14 cellular contexts compared by ENCODE assay signal in the genomic region with DNA sequence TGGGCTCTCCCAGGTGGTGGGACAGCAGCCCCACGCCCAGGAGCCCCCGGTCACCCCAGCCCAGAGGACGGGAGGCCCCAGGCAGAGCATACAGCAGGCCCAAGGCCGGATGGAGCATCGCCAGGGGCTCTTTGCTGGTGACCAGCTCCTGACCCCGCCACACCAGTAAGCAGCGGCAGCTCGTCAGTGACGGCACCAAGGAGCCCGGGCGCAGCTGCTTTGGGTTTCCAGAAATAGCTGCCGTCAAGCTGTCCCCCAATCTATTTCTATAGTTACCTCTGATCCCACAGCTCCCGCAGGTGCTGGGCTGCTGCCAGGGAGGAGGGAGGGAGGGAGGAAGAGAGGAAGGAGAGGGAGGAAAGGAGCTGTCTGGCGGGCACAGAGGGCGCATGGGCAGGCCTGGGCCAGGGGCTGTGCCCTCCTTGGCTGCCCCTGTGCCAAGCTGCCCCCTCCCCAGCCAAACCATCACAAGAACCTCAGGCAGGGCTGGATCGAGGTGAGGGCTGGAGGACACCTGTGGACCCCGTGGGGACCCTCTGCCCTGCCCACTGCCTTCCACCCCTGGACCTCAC. TPM values are rescaled to one million over a fixed set of nuclear protein-coding genes. Genes with fewer than 3 reads are reported as not detected.
DNase-seq lines count a peak whose midpoint lies in the region; ATAC-seq and TF ChIP-seq lines count a peak whose summit lies in the region.
"Had no signal": no experiment of that assay in that cellular context is flagged by ENCODE, and none has a peak within 500 bp of the region (broad histone marks: within the 10 kb centered on the region; RNA-seq: fewer than 3 reads in every experiment).

No MANE protein-coding gene starts in this region.

- TF ChIP-seq POLR2A in suprapubic skin (IDR thresholded peaks at IDR 0.05) = no peak

- intact Hi-C loops in Right ventricle myocardium inferior (cut with DNase I) = no loop called here

- no peaks in the 10 kb centered on the region for H3K27me3 ChIP-seq in suprapubic skin
- H3K27me3 ChIP-seq: esophagus squamous epithelium, uterus had no signal

- no peak for TF ChIP-seq EP300 in suprapubic skin (IDR thresholded peaks at IDR 0.05)

- no peak overlapping the region for H3K27ac ChIP-seq in suprapubic skin
- H3K27ac ChIP-seq: uterus had no signal

- DNase-seq in COLO668 (lab: John Stamatoyannopoulos, UW; ENCODE audit: unreplicated experiment) (peak; percentile 42), NCI-H2171 (lab: John Stamatoyannopoulos, UW) (peak; percentile 92), Right ventricle myocardium inferior (ENCODE audit: missing footprints) (peak; percentile 87), occipital lobe (lab: John Stamatoyannopoulos, UW) (peak; percentile 41), suprapubic skin (ENCODE audit: low spot score in 2 of 2) (no peak), SKM-1 treated with dmso at 0.1 percent for 144 hours (lab: John Stamatoyannopoulos, UW; ENCODE audit: unreplicated experiment) (no peak)
- DNase-seq: activated CD4-positive, alpha-beta T cell treated with anti-CD3 and anti-CD28 coated beads, Interleukin-2, amount 50 U/mL, for 48 hours; esophagus squamous epithelium; natural killer cell; NCI-H1436 treated with DMSO at 0.1 percent for 48 hours; OCI-M1; uterus had no signal

- peaks cover 22% of the 10 kb centered on the region for H3K4me1 ChIP-seq in suprapubic skin
- H3K4me1 ChIP-seq: uterus had no signal

- TF ChIP-seq CTCF in suprapubic skin (IDR thresholded peaks at IDR 0.05) = no peak

- 71% methylated on average over 15 of the region's 17 CpGs for WGBS in suprapubic skin

- H3K9me3 ChIP-seq in suprapubic skin = no peaks in the 10 kb centered on the region
- H3K9me3 ChIP-seq: esophagus squamous epithelium, uterus had no signal

- peaks cover 6% of the 10 kb centered on the region for H3K36me3 ChIP-seq in suprapubic skin
- H3K36me3 ChIP-seq: uterus had no signal

- peak; percentile 57 for ATAC-seq in Right ventricle myocardium inferior
- no peak for ATAC-seq in GM21529 (IDR thresholded peaks at IDR 0.05; ENCODE audit: unreplicated experiment)
- ATAC-seq in esophagus mucosa = no peak
- ATAC-seq: natural killer cell had no signal

- no peak overlapping the region for H3K4me3 ChIP-seq in suprapubic skin
- H3K4me3 ChIP-seq: esophagus squamous epithelium, uterus had no signal

RNA-seq across cellular contexts. Expression of a gene that starts 10.8 kb away (rescaled TPM):
- total RNA-seq in Right ventricle myocardium inferior (45.3 TPM), occipital lobe (9.2 TPM), suprapubic skin (10 to 100 TPM; 11.7 to 31.1 (median 21.5) TPM), esophagus mucosa (0.60 TPM)

RNA-seq across cellular contexts. Expression of a gene that starts 30.2 kb away (rescaled TPM):
- total RNA-seq in Right ventricle myocardium inferior (40.4 TPM), occipital lobe (16.1 TPM), suprapubic skin (10 to 100 TPM; 14.6 to 22.6 (median 17.4) TPM), esophagus mucosa (6.5 TPM)

Comparison
In these comparisons a context has a peak if more than half of its experiments do, and no peak if none do; other contexts are left out.
1. DNase-seq: peak in COLO668 (single experiment), NCI-H2171 (single experiment), Right ventricle myocardium inferior (single experiment) and occipital lobe (single experiment); none in suprapubic skin (0 of 2) and SKM-1 treated with dmso at 0.1 percent for 144 hours (single experiment).